1 cellular context compared by ENCODE assay signal in genomic region chr18:23635283-23636040, GRCh38.
TF ChIP-seq lines count a peak whose summit lies in the region.

No MANE protein-coding gene starts in this region.

TF ChIP-seq in K562, 482 proteins besides CTCF, POLR2A, EP300 and RAD21:
- TF ChIP-seq OTX1 (CRISPR knock-in tag; IDR thresholded peaks at IDR 0.05) (no peak), ARID3B (CRISPR knock-in tag; IDR thresholded peaks at IDR 0.05; ENCODE audit: borderline replicate concordance) (no peak), CEBPB (tag; IDR thresholded peaks at IDR 0.05) (peak; percentile 84), CHD1 (IDR thresholded peaks at IDR 0.05; ENCODE audit: low read length) (no peak), ETS2 (tag; IDR thresholded peaks at IDR 0.05; ENCODE audit: borderline replicate concordance, poor library complexity, severe bottlenecking) (no peak), SRSF3 (IDR thresholded peaks at IDR 0.05; ENCODE audit: insufficient read depth, low read length) (no peak), ZNF561 (CRISPR knock-in tag; conservative IDR thresholded peaks at IDR 0.05) (no peak), CCAR2 (IDR thresholded peaks at IDR 0.05; ENCODE audit: low read depth, low read length) (no peak), PRPF4 (IDR thresholded peaks at IDR 0.05; ENCODE audit: insufficient read depth, low read depth, low read length, poor library complexity, severe bottlenecking) (no peak), NFE2 (IDR thresholded peaks at IDR 0.05; ENCODE audit: low read depth) (peak; percentile 73), ZNF431 (CRISPR knock-in tag; IDR thresholded peaks at IDR 0.05) (no peak), MAFG (tag; conservative IDR thresholded peaks at IDR 0.05) (peak; percentile 36; the same call in 1 of the 2 replicates), GTF2E2 (tag; IDR thresholded peaks at IDR 0.05) (no peak), CEBPG (CRISPR knock-in tag; IDR thresholded peaks at IDR 0.05) (no peak), CEBPG (tag; conservative IDR thresholded peaks at IDR 0.05 in 1 of 2, IDR thresholded peaks at IDR 0.05 in 1 of 2) (peak in 1 of 2 experiments; percentile 93; a peak in 3 of 4 replicates), GABPB2 (CRISPR knock-in tag; conservative IDR thresholded peaks at IDR 0.05) (no peak), FOSL1 (tag; conservative IDR thresholded peaks at IDR 0.05) (0 out of 2 replicates have a peak, but pooled peaks have one; percentile 38), CC2D1A (IDR thresholded peaks at IDR 0.05) (no peak), VEZF1 (CRISPR knock-in tag; IDR thresholded peaks at IDR 0.05) (no peak), ZNF507 (tag; conservative IDR thresholded peaks at IDR 0.05) (no peak), RB1 (IDR thresholded peaks at IDR 0.05; ENCODE audit: low read depth) (no peak), EWSR1 (IDR thresholded peaks at IDR 0.05; ENCODE audit: borderline replicate concordance, low read depth, partially characterized antibody) (no peak), SREBF2 (CRISPR knock-in tag; IDR thresholded peaks at IDR 0.05) (no peak), TAF9B (IDR thresholded peaks at IDR 0.05; ENCODE audit: partially characterized antibody) (no peak), ZNF217 (CRISPR knock-in tag; IDR thresholded peaks at IDR 0.05) (no peak), NELFE (IDR thresholded peaks at IDR 0.05; ENCODE audit: insufficient read depth, insufficient read length) (no peak), IRF1 (CRISPR knock-in tag; IDR thresholded peaks at IDR 0.05; ENCODE audit: borderline replicate concordance) (no peak), IRF9 (tag; IDR thresholded peaks at IDR 0.05) (0 out of 2 replicates have a peak, but pooled peaks have one; percentile 27), SFPQ (IDR thresholded peaks at IDR 0.05; ENCODE audit: low read depth, low read length) (no peak), ARID1B (IDR thresholded peaks at IDR 0.05) (no peak), MAFF (IDR thresholded peaks at IDR 0.05; ENCODE audit: low read length) (peak; percentile 38; the same call in 1 of the 2 replicates), MAFK (IDR thresholded peaks at IDR 0.05; ENCODE audit: low read length) (peak; percentile 17; the same call in 1 of the 2 replicates), C11orf30 (IDR thresholded peaks at IDR 0.05; ENCODE audit: low read depth) (peak; percentile 66), ZNF316 (IDR thresholded peaks at IDR 0.05) (peak; percentile 70), E2F6 (IDR thresholded peaks at IDR 0.05; ENCODE audit: borderline replicate concordance in 1 of 2, extremely low read depth in 1 of 2, insufficient read depth in 1 of 2, insufficient read length in 1 of 2, low read depth in 1 of 2, low read length in 1 of 2, poor library complexity in 1 of 2, severe bottlenecking in 1 of 2) (no peak)
